1 cellular context compared by ENCODE assay signal in genomic region chr15:57356636-57357035, GRCh38.
TF ChIP-seq lines count a peak whose summit lies in the region.

No MANE protein-coding gene starts in this region.

TF ChIP-seq in HepG2, 621 proteins besides CTCF, POLR2A, EP300 and RAD21:
- peak; percentile 94 for TF ChIP-seq TEAD3 (CRISPR knock-in tag; optimal IDR thresholded peaks at IDR 0.05; ENCODE audit: borderline replicate concordance)
- TF ChIP-seq HMGA1 (CRISPR knock-in tag; conservative IDR thresholded peaks at IDR 0.05), result no peak
TF ChIP-seq in HepG2: peak in this region for 1.
